In the genomic region with DNA sequence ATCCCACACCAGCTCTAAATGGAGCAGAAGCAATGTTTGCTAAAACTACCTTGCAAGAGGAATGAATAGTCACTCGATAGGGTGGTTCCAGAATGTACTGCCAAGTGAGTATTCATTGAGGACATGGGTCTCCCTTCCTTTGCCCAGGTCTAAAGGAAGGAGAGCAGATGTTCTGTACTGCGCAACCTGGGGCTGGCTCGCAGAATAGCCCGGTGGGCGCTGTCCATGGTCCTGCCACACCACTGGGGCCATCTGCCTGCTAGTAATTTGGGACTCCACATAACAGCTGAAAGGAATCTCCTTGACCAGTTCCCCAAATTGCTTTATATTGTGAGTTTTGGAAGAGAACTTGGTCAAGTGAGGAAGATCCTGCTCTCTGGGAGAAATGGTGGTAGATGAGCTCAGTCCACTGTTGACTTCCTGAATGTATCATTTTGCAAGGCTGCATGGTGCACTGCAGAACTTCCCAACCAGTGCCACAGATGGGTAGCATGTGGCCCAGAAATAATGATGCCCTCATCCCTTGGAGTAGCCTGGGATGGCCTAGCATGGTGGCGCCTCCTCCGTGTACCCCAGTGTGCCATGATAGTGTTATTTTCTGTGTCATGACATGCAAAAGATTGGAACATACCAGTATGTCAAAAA, we compare ENCODE assay signal across 8 cellular contexts. TPM values are rescaled to one million over a fixed set of nuclear protein-coding genes. Genes with fewer than 3 reads are reported as not detected.
DNase-seq lines count a peak whose midpoint lies in the region; ATAC-seq lines count a peak whose summit lies in the region.

No MANE protein-coding gene starts in this region.

- intact Hi-C loops in right cardiac atrium (cut with DNase I): no loop called here

- WGBS in right cardiac atrium: 16% methylated on average over 7 of the region's 7 CpGs

- no peak overlapping the region for H3K27ac ChIP-seq in right cardiac atrium (ENCODE audit: low read length)

- DNase-seq in EH (ENCODE audit: low read depth) (peak; percentile 73), NOMO-1 (lab: John Stamatoyannopoulos, UW; ENCODE audit: unreplicated experiment in 2 of 2) (peak; percentile 13 to 39), right cardiac atrium (peak; percentile 46 to 85 (median 85)), NCI-H2081 treated with DMSO at 0.1 percent for 48 hours (lab: John Stamatoyannopoulos, UW) (no peak)
- DNase-seq in activated effector memory CD4-positive, alpha-beta T cell treated with Interleukin-2 at 50 U/mL for 16 hours: peak; percentile 6
- DNase-seq in stimulated activated CD4-positive, alpha-beta T cell treated with anti-CD3 and anti-CD28 coated beads, Interleukin-4, amount 100 ng/mL, for 48 hours (ENCODE audit: low read depth in 2 of 2): peak; percentile 21 to 52

- H3K27me3 ChIP-seq in right cardiac atrium (ENCODE audit: control insufficient read depth, insufficient read depth): no peaks in the 10 kb centered on the region

- no peak overlapping the region for H3K4me3 ChIP-seq in right cardiac atrium (ENCODE audit: low read length)

- ATAC-seq in right cardiac atrium (peak; percentile 65 to 71), GM18511 (IDR thresholded peaks at IDR 0.05; ENCODE audit: unreplicated experiment) (no peak), GM19467 (IDR thresholded peaks at IDR 0.05; ENCODE audit: unreplicated experiment) (no peak)

- H3K4me1 ChIP-seq in right cardiac atrium (ENCODE audit: control insufficient read depth, insufficient read depth, low read length): no peaks in the 10 kb centered on the region

- no peaks in the 10 kb centered on the region for H3K9me3 ChIP-seq in right cardiac atrium (ENCODE audit: control insufficient read depth, low read length)

RNA-seq across cellular contexts. Expression of a gene that starts 5.7 kb away (rescaled TPM):
- under 1 TPM in 1 of 4 donors, not detected in 3; 0.06 TPM for total RNA-seq in right cardiac atrium
- polyA plus RNA-seq in right cardiac atrium: 0.02 TPM

RNA-seq across cellular contexts. Expression of a gene that starts 43.8 kb away (rescaled TPM):
- total RNA-seq in right cardiac atrium: not detected
- not detected for polyA plus RNA-seq in right cardiac atrium

RNA-seq across cellular contexts. Expression of a gene that starts 54.1 kb away (rescaled TPM):
- total RNA-seq in right cardiac atrium: 1 to 10 TPM; 6.5 to 8.5 (median 7.0) TPM
- polyA plus RNA-seq in right cardiac atrium: 4.1 TPM

Comparison
In these comparisons a context has a peak if more than half of its experiments do, and no peak if none do; other contexts are left out.
1. ATAC-seq: peak in right cardiac atrium (2 of 2); none in GM18511 (single experiment) and GM19467 (single experiment).